24 cellular contexts compared by ENCODE assay signal in the genomic region with DNA sequence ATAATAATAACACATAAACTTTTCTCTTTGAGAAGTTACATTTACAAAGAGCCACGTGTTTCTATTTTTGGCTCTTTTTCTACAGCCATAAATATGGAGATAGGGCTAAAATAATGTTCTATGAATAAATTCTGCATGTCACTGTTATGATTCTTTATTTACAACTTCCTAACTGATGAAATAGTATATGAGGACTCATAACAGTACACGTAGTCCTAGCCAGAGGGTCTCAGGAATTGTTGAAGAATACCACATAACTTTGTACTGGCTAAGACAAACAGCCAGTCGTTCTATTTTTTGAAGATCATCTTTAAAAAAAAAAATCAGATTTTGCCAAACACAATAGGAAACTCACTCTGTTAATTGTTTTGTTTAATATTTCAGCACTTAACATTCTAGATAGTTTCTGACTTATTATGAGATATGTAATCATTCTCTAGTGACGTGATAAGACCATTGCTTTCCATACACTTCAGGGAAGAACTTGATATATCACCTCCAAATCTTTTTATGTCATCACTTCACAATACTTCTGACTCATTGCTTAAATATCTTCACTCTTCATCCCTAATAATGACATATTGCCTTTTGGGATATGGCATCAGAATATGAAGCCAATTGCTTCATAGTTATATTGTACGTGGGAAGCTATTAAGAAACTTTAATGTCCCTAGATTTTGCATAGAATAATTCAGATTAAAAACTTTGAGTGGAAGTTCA.
A peak's percentile ranks its signal among the peaks of the same experiment; 100 is the strongest.
DNase-seq lines count a peak whose midpoint lies in the region; ATAC-seq, FAIRE-seq and TF ChIP-seq lines count a peak whose summit lies in the region.
"Had no signal": no experiment of that assay in that cellular context is flagged by ENCODE, and none has a peak within 500 bp of the region (broad histone marks: within the 10 kb centered on the region; RNA-seq: fewer than 3 reads in every experiment).

No MANE protein-coding gene starts in this region.

- H3K4me3 ChIP-seq in choroid plexus epithelial cell (ENCODE audit: low read depth, low read length): no peak overlapping the region
- no peak overlapping the region for H3K4me3 ChIP-seq in colonic mucosa
- H3K4me3 ChIP-seq: BLaER1 treated with 17β-estradiol and CSF1 and Interleukin-3, amounts not matched to agents 10 nM and 100 nM; GM23338; Peyer's patch; SJSA1; spleen; thyroid gland had no signal

- DNase-seq in D721Med (ENCODE audit: insufficient read length, low spot score) (no peak), NCI-H226 (peak; percentile 71), choroid plexus epithelial cell (ENCODE audit: low read depth) (peak; percentile 64), myocyte (ENCODE audit: low read depth) (peak; percentile 16), colonic mucosa (no peak), NCI-H2227 treated with DMSO at 0.1 percent for 48 hours (lab: John Stamatoyannopoulos, UW) (no peak)
- DNase-seq in stimulated activated CD4-positive, alpha-beta T cell treated with anti-CD3 and anti-CD28 coated beads, Interleukin-2, amount 100 ng/mL, for 24 hours: no peak
- DNase-seq: activated CD4-positive, alpha-beta T cell treated with anti-CD3 and anti-CD28 coated beads, Interleukin-2, amount 50 U/mL, for 1 hour; activated CD8-positive, alpha-beta memory T cell treated with anti-CD3 and anti-CD28 coated beads, Interleukin-2, amount 50 U/mL, for 4 hours; dermis blood vessel endothelial cell; kidney; NCI-H2081; NCI-H510A treated with DMSO at 0.1 percent for 48 hours; NK-92 treated with Interleukin-12 subunit alpha and Interleukin-12 subunit beta, amount 100 ng/mL, for 24 hours; Peyer's patch; spleen; stimulated activated CD4-positive, alpha-beta T cell treated with anti-CD3 and anti-CD28 coated beads, Interleukin-4, amount 100 ng/mL, for 24 hours; thyroid gland had no signal

- intact Hi-C loops in colonic mucosa (cut with DNase I): no loop called here

- no peak overlapping the region for H3K27ac ChIP-seq in colonic mucosa
- H3K27ac ChIP-seq: BLaER1 treated with 17β-estradiol and CSF1 and Interleukin-3, amounts not matched to agents 10 nM and 100 nM; neutrophil; Peyer's patch; SJSA1; spleen; thyroid gland; VCaP had no signal

- no peak for TF ChIP-seq CTCF in D721Med (IDR thresholded peaks at IDR 0.05; ENCODE audit: insufficient read depth, missing control alignments)
- TF ChIP-seq CTCF in choroid plexus epithelial cell (conservative IDR thresholded peaks at IDR 0.05; ENCODE audit: low read depth, low read length): no peak
- no peak for TF ChIP-seq CTCF in colonic mucosa (IDR thresholded peaks at IDR 0.05)

- no peaks in the 10 kb centered on the region for H3K36me3 ChIP-seq in colonic mucosa
- H3K36me3 ChIP-seq: BLaER1 treated with 17β-estradiol and CSF1 and Interleukin-3, amounts not matched to agents 10 nM and 100 nM; neutrophil; Peyer's patch; SJSA1; spleen; thyroid gland had no signal

- no peaks in the 10 kb centered on the region for H3K4me1 ChIP-seq in colonic mucosa
- H3K4me1 ChIP-seq: BLaER1 treated with 17β-estradiol and CSF1 and Interleukin-3, amounts not matched to agents 10 nM and 100 nM; Peyer's patch; spleen; thyroid gland had no signal

- peak; percentile 64 for FAIRE-seq in D721Med (lab: Jason Lieb, UNC)

- no peak overlapping the region for H3K9ac ChIP-seq in colonic mucosa (ENCODE audit: low read depth in 2 of 2, low read length in 2 of 2)
- H3K9ac ChIP-seq: BLaER1 treated with 17β-estradiol and CSF1 and Interleukin-3, amounts not matched to agents 10 nM and 100 nM had no signal

- no peaks in the 10 kb centered on the region for H3K9me3 ChIP-seq in colonic mucosa
- H3K9me3 ChIP-seq: BLaER1 treated with 17β-estradiol and CSF1 and Interleukin-3, amounts not matched to agents 10 nM and 100 nM; neutrophil; Peyer's patch; SJSA1; spleen; thyroid gland had no signal

- no peak for ATAC-seq in GM21526 (IDR thresholded peaks at IDR 0.05; ENCODE audit: low FRiP score, unreplicated experiment)
- ATAC-seq: GM23338 had no signal

- no peaks in the 10 kb centered on the region for H3K27me3 ChIP-seq in colonic mucosa
- H3K27me3 ChIP-seq: BLaER1 treated with 17β-estradiol and CSF1 and Interleukin-3, amounts not matched to agents 10 nM and 100 nM; neutrophil; Peyer's patch; SJSA1; spleen; thyroid gland had no signal

Comparison
In these comparisons a context has a peak if more than half of its experiments do, and no peak if none do; other contexts are left out.
1. DNase-seq: peak in NCI-H226 (single experiment), choroid plexus epithelial cell (single experiment) and myocyte (single experiment); none in D721Med (single experiment), colonic mucosa (single experiment), stimulated activated CD4-positive, alpha-beta T cell treated with anti-CD3 and anti-CD28 coated beads, Interleukin-2, amount 100 ng/mL, for 24 hours (0 of 2) and NCI-H2227 treated with DMSO at 0.1 percent for 48 hours (single experiment).